28 cellular contexts compared by ENCODE assay signal in the genomic region with DNA sequence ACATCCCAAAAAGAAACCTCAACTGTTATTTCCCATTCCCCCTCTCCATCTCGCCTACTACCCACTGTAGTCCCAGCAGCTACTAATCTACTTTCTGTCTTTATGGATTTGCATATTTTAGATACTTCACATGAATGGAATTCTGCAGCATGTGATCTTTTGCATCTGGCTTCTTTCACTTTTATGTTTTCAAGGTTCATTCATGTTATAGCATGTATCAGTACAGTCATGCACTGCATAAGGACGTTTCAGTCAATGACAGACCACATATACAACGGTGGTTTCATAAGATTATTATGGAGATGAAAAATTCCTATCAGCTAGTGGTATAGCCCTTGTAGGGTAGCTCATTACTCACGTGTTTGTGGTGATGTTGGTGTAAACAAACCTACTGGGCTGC. TPM values are rescaled to one million over a fixed set of nuclear protein-coding genes. Genes with fewer than 3 reads are reported as not detected.
DNase-seq lines count a peak whose midpoint lies in the region; ATAC-seq, FAIRE-seq and TF ChIP-seq lines count a peak whose summit lies in the region.
"Had no signal": no experiment of that assay in that cellular context is flagged by ENCODE, and none has a peak within 500 bp of the region (broad histone marks: within the 10 kb centered on the region; RNA-seq: fewer than 3 reads in every experiment).

No MANE protein-coding gene starts in this region.

- H3K36me3 Mint-ChIP-seq in endothelial cell (ENCODE audit: low read depth, unreplicated experiment): peaks cover 9% of the 10 kb centered on the region

- H3K9me3 ChIP-seq in keratinocyte (ENCODE audit: control insufficient read depth, low read depth, low read length) (no peaks in the 10 kb centered on the region), lower lobe of right lung (no peaks in the 10 kb centered on the region)
- H3K9me3 ChIP-seq: BLaER1, heart left ventricle, pancreas had no signal

- peaks cover 9% of the 10 kb centered on the region for H3K4me1 ChIP-seq in keratinocyte (ENCODE audit: control insufficient read depth, extremely low read depth, insufficient read depth, low read length)
- H3K4me1 ChIP-seq in lower lobe of right lung: no peaks in the 10 kb centered on the region
- H3K4me1 ChIP-seq: BLaER1, neural progenitor cell, pancreas had no signal

- FAIRE-seq in HTR-8/SVneo (lab: Jason Lieb, UNC) (peak; percentile 95), keratinocyte (lab: Jason Lieb, UNC) (peak; percentile 87)

- H3K4me3 Mint-ChIP-seq in endothelial cell (ENCODE audit: unreplicated experiment): peak overlapping the region; percentile 27
- H3K4me3 Mint-ChIP-seq: activated naive CD4-positive, alpha-beta T cell treated with anti-CD3 and anti-CD28 coated beads, Interleukin-2, amount 50 U/mL, for 24 hours; GM23338; neural progenitor cell; T-helper 2 cell treated with Interferon-gamma antibody and Interleukin-4, amounts not matched to agents 5 μg/mL and 100 μg/mL, for 36 hours; type B pancreatic cell had no signal

- no peak overlapping the region for H2AFZ ChIP-seq in keratinocyte (ENCODE audit: control insufficient read depth, low read length)
- H2AFZ ChIP-seq: GM23338, neural progenitor cell had no signal

- H3K27me3 ChIP-seq in keratinocyte (ENCODE audit: control insufficient read depth, extremely low read depth, insufficient read depth, low read length) (no peaks in the 10 kb centered on the region), lower lobe of right lung (ENCODE audit: low read depth) (no peaks in the 10 kb centered on the region)
- H3K27me3 ChIP-seq: BLaER1, heart left ventricle, neural progenitor cell, pancreas had no signal

- peaks cover 7 to 16% of the 10 kb centered on the region in 2 experiments for H3K36me3 ChIP-seq in keratinocyte (ENCODE audit: control insufficient read depth in 2 of 2, extremely low read depth in 1 of 2, insufficient read depth in 2 of 2, low read length in 2 of 2)
- peaks cover 56% of the 10 kb centered on the region for H3K36me3 ChIP-seq in lower lobe of right lung

- dilution Hi-C loops in keratinocyte (cut with MboI; ENCODE audit: extremely low pct_ligation_motif_present, low sequenced_read_pairs): no loop called here

- peak overlapping the region; percentile 74 for H3K27ac ChIP-seq in keratinocyte (ENCODE audit: control insufficient read depth, insufficient read depth, low read length)
- H3K27ac ChIP-seq in lower lobe of right lung: no peak overlapping the region
- H3K27ac ChIP-seq: BLaER1, heart left ventricle, neural progenitor cell, pancreas, WERI-Rb-1 had no signal

- ATAC-seq in lower lobe of right lung (no peak), left colon (no peak)
- ATAC-seq: GM23338, heart left ventricle, pancreas had no signal

- H3K27me3 Mint-ChIP-seq in endothelial cell (ENCODE audit: unreplicated experiment): no peaks in the 10 kb centered on the region
- H3K27me3 Mint-ChIP-seq: activated naive CD4-positive, alpha-beta T cell treated with anti-CD3 and anti-CD28 coated beads, Interleukin-2, amount 50 U/mL, for 24 hours; type B pancreatic cell had no signal

- peaks cover 3% of the 10 kb centered on the region for H3K9me1 ChIP-seq in keratinocyte (ENCODE audit: control insufficient read depth, extremely low read depth, insufficient read depth, low read length)

- no peak overlapping the region for H3K9ac ChIP-seq in keratinocyte (ENCODE audit: control insufficient read depth, extremely low read depth, insufficient read depth, low read length)
- H3K9ac ChIP-seq: BLaER1, neural progenitor cell had no signal

- H3K9me3 Mint-ChIP-seq in endothelial cell (ENCODE audit: unreplicated experiment): no peaks in the 10 kb centered on the region
- H3K9me3 Mint-ChIP-seq: activated naive CD4-positive, alpha-beta T cell treated with anti-CD3 and anti-CD28 coated beads, Interleukin-2, amount 50 U/mL, for 24 hours; GM23338; neural progenitor cell; T-helper 2 cell treated with Interferon-gamma antibody and Interleukin-4, amounts not matched to agents 5 μg/mL and 100 μg/mL, for 36 hours; type B pancreatic cell had no signal

- no peak overlapping the region for H3K4me3 ChIP-seq in keratinocyte (ENCODE audit: control insufficient read depth in 2 of 3, extremely low read depth in 1 of 3, insufficient read depth in 2 of 3, low read depth in 1 of 3, low read length in 3 of 3)
- H3K4me3 ChIP-seq in lower lobe of right lung: no peak overlapping the region
- H3K4me3 ChIP-seq: BLaER1, GM23338, heart left ventricle, neural progenitor cell, pancreas had no signal

- DNase-seq in ELR (ENCODE audit: low read depth) (peak; percentile 52), HTR-8/SVneo (ENCODE audit: insufficient read length, low spot score) (no peak), endothelial cell (ENCODE audit: low spot score) (no peak), keratinocyte (ENCODE audit: low read depth, low spot score) (peak; percentile 67), lower lobe of right lung (no peak), left colon (no peak), NCI-H2029 (lab: John Stamatoyannopoulos, UW) (no peak), NCI-H2171 treated with DMSO at 0.1 percent for 48 hours (lab: John Stamatoyannopoulos, UW) (no peak)
- DNase-seq: activated CD4-positive, alpha-beta T cell treated with anti-CD3 and anti-CD28 coated beads for 4 hours; activated CD8-positive, alpha-beta memory T cell treated with anti-CD3 and anti-CD28 coated beads for 24 hours; activated T-cell treated with anti-CD3 and anti-CD28 coated beads for 4 hours; DMS79; foreskin fibroblast; heart left ventricle; KG1; NCI-H1417; NCI-H2029 treated with DMSO at 0.1 percent for 48 hours; NCI-H526 treated with DMSO at 0.1 percent for 48 hours; NK-92 treated with Interleukin-12 subunit alpha and Interleukin-12 subunit beta, amount 100 ng/mL, for 24 hours; pancreas; stimulated activated naive CD4-positive, alpha-beta T cell; WERI-Rb-1 had no signal

- intact Hi-C loops in lower lobe of right lung (cut with DNase I): no loop called here
- intact Hi-C loops in left colon (cut with DNase I, micrococcal nuclease): no loop called here

- peak overlapping the region; percentile 64 for H3K4me2 ChIP-seq in keratinocyte (ENCODE audit: control insufficient read depth, extremely low read depth, insufficient read depth, low read depth, low read length)
- H3K4me2 ChIP-seq: BLaER1, GM23338, neural progenitor cell had no signal

- H3K27ac Mint-ChIP-seq in endothelial cell (ENCODE audit: unreplicated experiment): no peak overlapping the region
- H3K27ac Mint-ChIP-seq: activated naive CD4-positive, alpha-beta T cell treated with anti-CD3 and anti-CD28 coated beads, Interleukin-2, amount 50 U/mL, for 24 hours; GM23338; neural progenitor cell; T-helper 2 cell treated with Interferon-gamma antibody and Interleukin-4, amounts not matched to agents 5 μg/mL and 100 μg/mL, for 36 hours; type B pancreatic cell had no signal

- H4K20me1 ChIP-seq in keratinocyte (ENCODE audit: control insufficient read depth, extremely low read depth, insufficient read depth, low read length): no peaks in the 10 kb centered on the region

- no peak for TF ChIP-seq CTCF in endothelial cell (IDR thresholded peaks at IDR 0.05; ENCODE audit: unreplicated experiment)
- TF ChIP-seq CTCF in keratinocyte (optimal IDR thresholded peaks at IDR 0.05 in 1 of 3, IDR thresholded peaks at IDR 0.05 in 1 of 3, conservative IDR thresholded peaks at IDR 0.05 in 1 of 3; ENCODE audit: extremely low read depth in 1 of 3, insufficient read depth in 2 of 3, low read length in 3 of 3): no peak
- TF ChIP-seq CTCF in lower lobe of right lung (IDR thresholded peaks at IDR 0.05): no peak

- peaks cover 25% of the 10 kb centered on the region for H3K79me2 ChIP-seq in keratinocyte (ENCODE audit: control insufficient read depth, insufficient read depth, low read length)

- no peaks in the 10 kb centered on the region for H3K4me1 Mint-ChIP-seq in endothelial cell (ENCODE audit: unreplicated experiment)
- H3K4me1 Mint-ChIP-seq: activated naive CD4-positive, alpha-beta T cell treated with anti-CD3 and anti-CD28 coated beads, Interleukin-2, amount 50 U/mL, for 24 hours; GM23338; neural progenitor cell had no signal

RNA-seq across cellular contexts. Expression of gene PCNX4, which starts 24.5 kb away (rescaled TPM):
- total RNA-seq in endothelial cell (ENCODE audit: unreplicated experiment): 68.7 TPM
- 22.4 to 49.8 TPM (median 47.2 TPM) in 3 replicates for polyA plus RNA-seq in keratinocyte
- 21.0 TPM for polyA plus RNA-seq in keratinocyte (2011; ENCODE audit: low read depth)
- 21.1 and 33.7 TPM in 2 replicates for polyA plus RNA-seq in keratinocyte (2011; cell fraction: cytosol; rRNA removed)
- polyA plus RNA-seq in keratinocyte (2011; cell fraction: nucleus; rRNA removed): 113 TPM in 2 replicates
- 17.7 and 22.8 TPM in 2 replicates for polyA plus RNA-seq in keratinocyte (2012; ENCODE audit: low replicate concordance)
- 30.1 to 148 TPM (median 49.6 TPM) in 3 replicates for polyA minus RNA-seq in keratinocyte
- polyA minus RNA-seq in keratinocyte (2011; cell fraction: cytosol; rRNA and poly(A)+ RNA removed): 20.9 TPM
- polyA minus RNA-seq in keratinocyte (2011; cell fraction: nucleus; rRNA and poly(A)+ RNA removed): 70.5 and 143 TPM in 2 replicates
- 36.1 TPM for total RNA-seq in lower lobe of right lung
- total RNA-seq in left colon: 10 to 100 TPM; 24.9 to 27.6 TPM

RNA-seq across cellular contexts. Expression of gene DHRS7, which starts 49.0 kb away (rescaled TPM):
- 67.3 TPM for total RNA-seq in endothelial cell (ENCODE audit: unreplicated experiment)
- 55.7 to 98.3 TPM (median 79.2 TPM) in 3 replicates for polyA plus RNA-seq in keratinocyte
- 64.4 TPM for polyA plus RNA-seq in keratinocyte (2011; ENCODE audit: low read depth)
- polyA plus RNA-seq in keratinocyte (2011; cell fraction: cytosol; rRNA removed): 67.6 and 101 TPM in 2 replicates
- 90.5 and 113 TPM in 2 replicates for polyA plus RNA-seq in keratinocyte (2011; cell fraction: nucleus; rRNA removed)
- polyA plus RNA-seq in keratinocyte (2012; ENCODE audit: low replicate concordance): 101 and 111 TPM in 2 replicates
- polyA minus RNA-seq in keratinocyte: 27.4 to 44.9 TPM (median 31.7 TPM) in 3 replicates
- 102 TPM for polyA minus RNA-seq in keratinocyte (2011; cell fraction: cytosol; rRNA and poly(A)+ RNA removed)
- polyA minus RNA-seq in keratinocyte (2011; cell fraction: nucleus; rRNA and poly(A)+ RNA removed): 61.4 and 66.1 TPM in 2 replicates
- 72.8 TPM for total RNA-seq in lower lobe of right lung
- total RNA-seq in left colon: 10 to 100 TPM; 80.8 to 90.9 TPM

Comparison
In these comparisons a context has a peak if more than half of its experiments do, and no peak if none do; other contexts are left out.
1. DNase-seq: peak in ELR (single experiment) and keratinocyte (single experiment); none in HTR-8/SVneo (single experiment), endothelial cell (single experiment), lower lobe of right lung (single experiment), left colon (0 of 2), NCI-H2029 (single experiment) and NCI-H2171 treated with DMSO at 0.1 percent for 48 hours (single experiment).